Comparison of ENCODE assay signal across 6 cellular contexts in the genomic region with DNA sequence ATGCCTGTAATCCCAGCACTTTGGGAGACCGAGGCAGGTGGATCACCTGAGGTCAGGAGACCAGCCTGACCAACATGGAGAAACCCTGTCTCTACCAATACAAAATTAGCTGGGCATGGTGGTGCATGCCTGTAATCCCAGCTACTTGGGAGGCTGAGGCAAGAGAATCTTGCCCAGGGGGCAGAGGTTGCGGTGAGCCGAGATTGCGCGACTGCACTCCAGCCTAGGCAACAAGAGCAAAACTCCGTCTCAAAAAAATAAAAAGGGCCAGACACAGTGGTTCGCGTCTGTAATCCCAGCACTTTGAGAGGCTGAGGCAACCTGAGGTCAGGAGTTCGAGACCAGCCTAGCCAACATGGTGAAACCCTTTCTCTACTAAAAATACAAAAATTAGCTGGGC. TPM values are rescaled to one million over a fixed set of nuclear protein-coding genes. Genes with fewer than 3 reads are reported as not detected.
"Had no signal": no experiment of that assay in that cellular context is flagged by ENCODE, and none has a peak within 500 bp of the region (broad histone marks: within the 10 kb centered on the region; RNA-seq: fewer than 3 reads in every experiment).

No MANE protein-coding gene starts in this region.

RNA-seq across cellular contexts. Expression of gene GJC1, which starts 4.9 kb away (rescaled TPM):
- total RNA-seq: HT-29 had no signal

RNA-seq across cellular contexts. Expression of gene HIGD1B, which starts 22.4 kb away (rescaled TPM):
- total RNA-seq: HT-29, LHCN-M2, MCF 10A, PC-9, SK-MEL-5 had no signal
- polyA plus RNA-seq: SK-N-SH had no signal
